8 cellular contexts compared by ENCODE assay signal in the genomic region with DNA sequence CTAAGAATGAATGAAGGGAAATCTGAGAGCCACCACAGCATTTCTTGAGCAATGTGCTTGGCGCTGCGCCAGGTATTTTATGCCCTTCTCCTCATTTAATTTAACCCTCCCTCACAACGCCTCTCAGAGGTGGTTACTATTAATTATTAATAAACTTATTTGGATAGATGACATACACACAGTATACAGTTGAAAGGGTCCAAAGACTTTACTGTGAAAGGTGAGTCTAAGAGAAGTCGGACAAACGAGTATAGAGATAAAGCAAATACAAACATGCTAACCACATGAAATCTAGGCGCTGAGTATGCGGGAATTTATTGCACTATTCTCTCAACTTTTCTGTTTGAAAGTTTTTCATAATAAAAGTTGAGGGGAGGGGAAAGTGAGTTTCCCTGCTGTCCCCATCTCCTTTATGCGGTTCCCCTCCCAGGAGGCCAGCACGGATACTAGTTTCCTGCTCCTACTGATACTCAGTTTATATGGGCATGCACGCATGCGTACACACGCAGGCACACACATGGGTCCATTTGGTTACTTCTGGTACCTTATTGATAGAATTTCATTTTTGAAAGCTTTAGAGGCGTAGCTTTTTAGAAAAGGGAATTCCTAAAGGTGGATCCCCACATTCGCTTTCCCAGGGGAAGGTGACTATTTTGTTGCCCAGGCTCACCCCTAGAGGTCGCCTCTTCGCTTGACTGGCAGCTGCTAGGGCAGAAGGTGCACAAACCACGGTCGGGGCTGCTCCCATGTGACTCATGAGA. TPM values are rescaled to one million over a fixed set of nuclear protein-coding genes. Genes with fewer than 3 reads are reported as not detected.
DNase-seq lines count a peak whose midpoint lies in the region; ATAC-seq and TF ChIP-seq lines count a peak whose summit lies in the region.

No MANE protein-coding gene starts in this region.

- in situ Hi-C loops in SK-MEL-5 (cut with HindIII; ENCODE audit: low pct_unique_long_range_greater_than_20kb, low sequenced_read_pairs) = no loop called here

- peak; percentile 85 for TF ChIP-seq RAD21 in Ishikawa (IDR thresholded peaks at IDR 0.05; ENCODE audit: low read depth)

- CTCF ChIA-PET in activated naive CD4-positive, alpha-beta T cell treated with anti-CD3 and anti-CD28 coated beads for 36 hours (lab: Charles Lee) = interaction anchor here (0.6 to 2.4 kb wide), 18 partner anchors 10 to 1933 kb away, joined by 3 to 11 read pairs (median 4); a partner anchor contains a TSS

- H3K27ac Mint-ChIP-seq in activated naive CD4-positive, alpha-beta T cell treated with anti-CD3 and anti-CD28 coated beads for 36 hours = peak overlapping the region; percentile 61
- H3K27ac Mint-ChIP-seq in type B pancreatic cell = peak overlapping the region; percentile 49

- intact Hi-C loops in activated naive CD4-positive, alpha-beta T cell treated with anti-CD3 and anti-CD28 coated beads for 36 hours (cut with micrococcal nuclease) = loop anchor here (1.0 to 2.0 kb wide), 7 partner anchors 8 to 167 kb away; a partner anchor contains a TSS

- H3K9ac ChIP-seq in parathyroid adenoma = no peak overlapping the region

- H3K36me3 ChIP-seq in parathyroid adenoma (ENCODE audit: control insufficient read depth, insufficient read depth, low read length) = no peaks in the 10 kb centered on the region

- no peaks in the 10 kb centered on the region for H3K36me3 Mint-ChIP-seq in activated naive CD4-positive, alpha-beta T cell treated with anti-CD3 and anti-CD28 coated beads for 36 hours (ENCODE audit: low read depth)
- no peaks in the 10 kb centered on the region for H3K36me3 Mint-ChIP-seq in type B pancreatic cell

- no peaks in the 10 kb centered on the region for H3K4me1 ChIP-seq in parathyroid adenoma

- peak overlapping the region; percentile 66 for H3K4me2 ChIP-seq in parathyroid adenoma (ENCODE audit: low read length)

- peaks cover 15% of the 10 kb centered on the region for H3K4me1 Mint-ChIP-seq in activated naive CD4-positive, alpha-beta T cell treated with anti-CD3 and anti-CD28 coated beads for 36 hours (ENCODE audit: low read depth)
- peaks cover 18% of the 10 kb centered on the region for H3K4me1 Mint-ChIP-seq in type B pancreatic cell (ENCODE audit: unreplicated experiment)

- TF ChIP-seq EP300 in Ishikawa (IDR thresholded peaks at IDR 0.05; ENCODE audit: borderline replicate concordance) = no peak

- peak overlapping the region; percentile 73 for H2AFZ ChIP-seq in parathyroid adenoma

- H3K27me3 Mint-ChIP-seq in activated naive CD4-positive, alpha-beta T cell treated with anti-CD3 and anti-CD28 coated beads for 36 hours (ENCODE audit: low read depth) = peaks cover 3% of the 10 kb centered on the region
- H3K27me3 Mint-ChIP-seq in type B pancreatic cell = no peaks in the 10 kb centered on the region

- H3K27ac ChIP-seq in parathyroid adenoma = no peak overlapping the region

- no peaks in the 10 kb centered on the region for H3K79me2 ChIP-seq in parathyroid adenoma

- H3K9me3 Mint-ChIP-seq in activated naive CD4-positive, alpha-beta T cell treated with anti-CD3 and anti-CD28 coated beads for 36 hours = no peaks in the 10 kb centered on the region
- H3K9me3 Mint-ChIP-seq in type B pancreatic cell = no peaks in the 10 kb centered on the region

- DNase-seq in DMS 273 (lab: John Stamatoyannopoulos, UW; ENCODE audit: unreplicated experiment) (peak; percentile 89), SK-MEL-5 (ENCODE audit: low read depth, low spot score) (peak; percentile 80), glomerular endothelial cell (ENCODE audit: extremely low read depth, low read depth, low spot score) (peak; percentile 16), type B pancreatic cell (ENCODE audit: extremely low spot score, unreplicated experiment) (no peak)
- DNase-seq in activated naive CD4-positive, alpha-beta T cell treated with anti-CD3 and anti-CD28 coated beads for 36 hours = peak; percentile 92

- no peak overlapping the region for H3K4me3 ChIP-seq in parathyroid adenoma (ENCODE audit: low read depth, low read length)

- peak overlapping the region; percentile 16 for H3K4me3 Mint-ChIP-seq in activated naive CD4-positive, alpha-beta T cell treated with anti-CD3 and anti-CD28 coated beads for 36 hours
- no peak overlapping the region for H3K4me3 Mint-ChIP-seq in type B pancreatic cell

- TF ChIP-seq CTCF in parathyroid adenoma (IDR thresholded peaks at IDR 0.05) = peak; percentile 84
- TF ChIP-seq CTCF in type B pancreatic cell (conservative IDR thresholded peaks at IDR 0.05) = peak; percentile 84

- peak; percentile 92 for ATAC-seq in GM21423 (IDR thresholded peaks at IDR 0.05; ENCODE audit: unreplicated experiment)

- no peaks in the 10 kb centered on the region for H3K9me3 ChIP-seq in parathyroid adenoma (ENCODE audit: control insufficient read depth, low read length)

- no peaks in the 10 kb centered on the region for H3K27me3 ChIP-seq in parathyroid adenoma (ENCODE audit: control insufficient read depth, insufficient read depth, low read length)

TF ChIP-seq in Ishikawa, 13 proteins besides CTCF, POLR2A, EP300 and RAD21:
- peak; percentile 92 for TF ChIP-seq CEBPB (IDR thresholded peaks at IDR 0.05)
- TF ChIP-seq, protein P1, sequence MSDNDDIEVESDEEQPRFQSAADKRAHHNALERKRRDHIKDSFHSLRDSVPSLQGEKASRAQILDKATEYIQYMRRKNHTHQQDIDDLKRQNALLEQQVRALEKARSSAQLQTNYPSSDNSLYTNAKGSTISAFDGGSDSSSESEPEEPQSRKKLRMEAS (IDR thresholded peaks at IDR 0.05) = peak; percentile 74
- no peak for TF ChIP-seq TAF1 (IDR thresholded peaks at IDR 0.05; ENCODE audit: low read depth)
- TF ChIP-seq NFIC (IDR thresholded peaks at IDR 0.05) = peak; percentile 86
- no peak for TF ChIP-seq YY1 (IDR thresholded peaks at IDR 0.05; ENCODE audit: low read depth)
- TF ChIP-seq, protein P2, sequence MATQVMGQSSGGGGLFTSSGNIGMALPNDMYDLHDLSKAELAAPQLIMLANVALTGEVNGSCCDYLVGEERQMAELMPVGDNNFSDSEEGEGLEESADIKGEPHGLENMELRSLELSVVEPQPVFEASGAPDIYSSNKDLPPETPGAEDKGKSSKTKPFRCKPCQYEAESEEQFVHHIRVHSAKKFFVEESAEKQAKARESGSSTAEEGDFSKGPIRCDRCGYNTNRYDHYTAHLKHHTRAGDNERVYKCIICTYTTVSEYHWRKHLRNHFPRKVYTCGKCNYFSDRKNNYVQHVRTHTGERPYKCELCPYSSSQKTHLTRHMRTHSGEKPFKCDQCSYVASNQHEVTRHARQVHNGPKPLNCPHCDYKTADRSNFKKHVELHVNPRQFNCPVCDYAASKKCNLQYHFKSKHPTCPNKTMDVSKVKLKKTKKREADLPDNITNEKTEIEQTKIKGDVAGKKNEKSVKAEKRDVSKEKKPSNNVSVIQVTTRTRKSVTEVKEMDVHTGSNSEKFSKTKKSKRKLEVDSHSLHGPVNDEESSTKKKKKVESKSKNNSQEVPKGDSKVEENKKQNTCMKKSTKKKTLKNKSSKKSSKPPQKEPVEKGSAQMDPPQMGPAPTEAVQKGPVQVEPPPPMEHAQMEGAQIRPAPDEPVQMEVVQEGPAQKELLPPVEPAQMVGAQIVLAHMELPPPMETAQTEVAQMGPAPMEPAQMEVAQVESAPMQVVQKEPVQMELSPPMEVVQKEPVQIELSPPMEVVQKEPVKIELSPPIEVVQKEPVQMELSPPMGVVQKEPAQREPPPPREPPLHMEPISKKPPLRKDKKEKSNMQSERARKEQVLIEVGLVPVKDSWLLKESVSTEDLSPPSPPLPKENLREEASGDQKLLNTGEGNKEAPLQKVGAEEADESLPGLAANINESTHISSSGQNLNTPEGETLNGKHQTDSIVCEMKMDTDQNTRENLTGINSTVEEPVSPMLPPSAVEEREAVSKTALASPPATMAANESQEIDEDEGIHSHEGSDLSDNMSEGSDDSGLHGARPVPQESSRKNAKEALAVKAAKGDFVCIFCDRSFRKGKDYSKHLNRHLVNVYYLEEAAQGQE (IDR thresholded peaks at IDR 0.05; ENCODE audit: low read depth) = no peak
- TF ChIP-seq FOXM1 (IDR thresholded peaks at IDR 0.05; ENCODE audit: borderline replicate concordance, low read depth) = no peak
- no peak for TF ChIP-seq EGR1 (IDR thresholded peaks at IDR 0.05)
- no peak for TF ChIP-seq CREB1 (IDR thresholded peaks at IDR 0.05; ENCODE audit: low read depth)
- 0 out of 2 replicates have a peak, but pooled peaks have one; percentile 28 for TF ChIP-seq TEAD4 (IDR thresholded peaks at IDR 0.05)
- TF ChIP-seq, protein P3, sequence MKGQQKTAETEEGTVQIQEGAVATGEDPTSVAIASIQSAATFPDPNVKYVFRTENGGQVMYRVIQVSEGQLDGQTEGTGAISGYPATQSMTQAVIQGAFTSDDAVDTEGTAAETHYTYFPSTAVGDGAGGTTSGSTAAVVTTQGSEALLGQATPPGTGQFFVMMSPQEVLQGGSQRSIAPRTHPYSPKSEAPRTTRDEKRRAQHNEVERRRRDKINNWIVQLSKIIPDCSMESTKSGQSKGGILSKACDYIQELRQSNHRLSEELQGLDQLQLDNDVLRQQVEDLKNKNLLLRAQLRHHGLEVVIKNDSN (IDR thresholded peaks at IDR 0.05) = peak; percentile 82
- no peak for TF ChIP-seq TCF12 (IDR thresholded peaks at IDR 0.05; ENCODE audit: low read depth)
- no peak for TF ChIP-seq ZBTB7A (IDR thresholded peaks at IDR 0.05; ENCODE audit: low read depth)

RNA-seq across cellular contexts. Expression of a gene that starts 28.5 kb away (rescaled TPM):
- 9.0 and 9.2 TPM in 2 replicates for total RNA-seq in SK-MEL-5 (2014; rRNA removed; shearing (Covaris generic))
- polyA plus RNA-seq in SK-MEL-5 (2015; cell fraction: cytosol; rRNA removed) = 11.5 and 14.9 TPM in 2 replicates
- 19.9 and 26.9 TPM in 2 replicates for polyA plus RNA-seq in SK-MEL-5 (2015; cell fraction: nucleus; rRNA removed)
- 1 to 10 TPM; 8.4 to 9.9 TPM for total RNA-seq in activated naive CD4-positive, alpha-beta T cell treated with anti-CD3 and anti-CD28 coated beads for 36 hours
- total RNA-seq in glomerular endothelial cell = 5.8 and 7.1 TPM in 2 replicates
- total RNA-seq in type B pancreatic cell (ENCODE audit: low replicate concordance) = 23.5 and 24.9 TPM in 2 replicates

RNA-seq across cellular contexts. Expression of a gene that starts 29.7 kb away (rescaled TPM):
- 75.7 and 90.4 TPM in 2 replicates for total RNA-seq in SK-MEL-5 (2014; rRNA removed; shearing (Covaris generic))
- polyA plus RNA-seq in SK-MEL-5 (2015; cell fraction: cytosol; rRNA removed) = 67.5 and 73.5 TPM in 2 replicates
- polyA plus RNA-seq in SK-MEL-5 (2015; cell fraction: nucleus; rRNA removed) = 36.3 and 47.0 TPM in 2 replicates
- 10 to 100 TPM; 51.6 to 53.7 TPM for total RNA-seq in activated naive CD4-positive, alpha-beta T cell treated with anti-CD3 and anti-CD28 coated beads for 36 hours
- 59.5 and 60.0 TPM in 2 replicates for total RNA-seq in glomerular endothelial cell
- total RNA-seq in type B pancreatic cell (ENCODE audit: low replicate concordance) = 72.1 and 76.9 TPM in 2 replicates
